ENCODE assay signal across 8 cellular contexts in the genomic region with DNA sequence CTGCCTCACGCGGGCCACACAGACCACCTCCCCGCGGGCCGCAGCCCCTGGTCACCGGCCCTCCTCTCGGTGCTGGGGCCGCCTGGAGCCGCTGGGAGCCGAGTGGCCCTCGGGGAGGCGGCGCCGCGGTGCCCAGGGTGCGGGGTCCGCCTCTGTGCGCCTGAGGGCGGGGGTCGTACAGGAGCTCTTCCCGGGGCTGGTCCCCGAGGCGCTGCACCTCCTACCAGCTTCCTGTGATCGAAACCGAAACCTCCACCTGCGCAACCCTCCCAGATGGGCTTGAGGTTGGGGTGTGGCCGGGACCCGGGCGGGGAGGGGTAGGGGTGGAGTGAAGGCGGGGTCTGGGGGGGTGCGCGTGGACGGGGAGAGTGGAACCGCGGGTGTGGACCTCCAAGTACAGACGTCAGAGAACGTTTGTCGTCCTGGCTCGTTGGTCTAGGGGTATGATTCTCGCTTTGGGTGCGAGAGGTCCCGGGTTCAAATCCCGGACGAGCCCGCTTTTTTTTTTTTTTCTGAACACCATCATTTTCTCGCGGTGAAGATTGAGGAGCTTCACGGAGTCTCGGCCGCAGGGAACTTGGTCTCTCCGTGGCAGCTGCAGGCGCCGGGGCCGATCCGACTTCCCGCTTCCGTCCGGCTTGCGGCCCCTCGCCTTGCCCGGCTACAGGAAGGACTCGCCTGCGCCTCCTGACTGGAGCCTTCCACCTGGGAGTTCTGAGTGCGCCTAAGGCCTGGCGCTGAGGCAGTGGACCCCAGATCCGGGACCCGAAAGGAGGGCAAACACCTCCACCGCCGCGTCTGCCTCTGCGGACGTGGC. TPM values are rescaled to one million over a fixed set of nuclear protein-coding genes. Genes with fewer than 3 reads are reported as not detected.
DNase-seq lines count a peak whose midpoint lies in the region; ATAC-seq, FAIRE-seq and TF ChIP-seq lines count a peak whose summit lies in the region.

No MANE protein-coding gene starts in this region.

- peak overlapping the region; percentile 94 for H3K4me2 ChIP-seq in HepG2 (ENCODE audit: low read depth, low read length)

- POLR2A ChIA-PET in activated CD4-positive, alpha-beta T cell treated with anti-CD3 and anti-CD28 coated beads, Interleukin-2, amount 10 ng/mL, durations not matched to agents 7 days and 5 days (lab: Charles Lee), result interaction anchor here (0.7 to 1.0 kb wide), 2 partner anchors 60 to 194 kb away, joined by 3 to 6 read pairs; no protein-coding TSS in a partner anchor
- POLR2A ChIA-PET in HepG2 (lab: Yijun Ruan, JAX), result interaction anchor here (0.9 to 5.1 kb wide), 16 partner anchors 8 to 242 kb away, joined by 3 to 51 read pairs (median 6); a partner anchor contains a TSS

- TF ChIP-seq RAD21 in HepG2 (CRISPR knock-in tag; IDR thresholded peaks at IDR 0.05), result no peak

- no peaks in the 10 kb centered on the region for H3K9me3 ChIP-seq in HepG2 (ENCODE audit: low read length)

- peak; percentile 59 for DNase-seq in G401 (ENCODE audit: low spot score)
- peak; percentile 47 for DNase-seq in NCI-H510A (lab: John Stamatoyannopoulos, UW)
- peak; percentile 96 for DNase-seq in activated CD4-positive, alpha-beta T cell treated with anti-CD3 and anti-CD28 coated beads, Interleukin-2, amount 10 ng/mL, durations not matched to agents 7 days and 5 days
- DNase-seq in dedifferentiated amniotic fluid mesenchymal stem cell (ENCODE audit: extremely low spot score), result peak; percentile 71
- DNase-seq in HepG2 (ENCODE audit: low spot score), result peak; percentile 87
- DNase-seq in stimulated activated CD4-positive, alpha-beta T cell treated with anti-CD3 and anti-CD28 coated beads, Interleukin-4, amount 100 ng/mL, for 1 hour, result peak; percentile 77

- FAIRE-seq in HepG2 (lab: Jason Lieb, UNC), result no peak

- H3K4me3 ChIP-seq in HepG2 (replicated peaks in 1 of 3; ENCODE audit: insufficient read depth in 1 of 3, low read depth in 2 of 3, low read length in 3 of 3), result peak overlapping the region; percentile 68 to 87 (median 81)

- CTCF ChIA-PET in activated CD4-positive, alpha-beta T cell treated with anti-CD3 and anti-CD28 coated beads, Interleukin-2, amount 10 ng/mL, durations not matched to agents 7 days and 5 days (lab: Charles Lee), result interaction anchor here (0.6 to 3.2 kb wide), 13 partner anchors 9 to 317 kb away, joined by 3 to 20 read pairs (median 5); a partner anchor contains a TSS
- CTCF ChIA-PET in HepG2 (lab: Yijun Ruan, JAX; ENCODE audit: low intra/inter-chr PET ratio, low total read pairs), result interaction anchor here (0.6 kb wide), 1 partner anchor 141 kb away, joined by 3 read pairs; no protein-coding TSS in a partner anchor

- no peaks in the 10 kb centered on the region; a peak in 1 of 5 replicates for H3K27me3 ChIP-seq in HepG2 (ENCODE audit: control insufficient read depth in 1 of 2, insufficient read depth in 2 of 2, low read length in 2 of 2)

- no peak for TF ChIP-seq EP300 in HepG2 (IDR thresholded peaks at IDR 0.05; ENCODE audit: low read depth in 2 of 2, low read length in 2 of 2)
- TF ChIP-seq EP300 in HepG2 (CRISPR knock-in tag; IDR thresholded peaks at IDR 0.05; ENCODE audit: borderline replicate concordance), result no peak; the same call in 1 of the 2 replicates

- peaks cover 46% of the 10 kb centered on the region for H3K4me1 ChIP-seq in HepG2 (ENCODE audit: insufficient read depth, low read length)

- 4% methylated on average over 35 of the region's 72 CpGs for WGBS in HepG2 (ENCODE audit: low lambda C conversion rate)

- peak; percentile 43 to 62; a peak in 3 of 4 replicates for TF ChIP-seq POLR2A in HepG2 (IDR thresholded peaks at IDR 0.05; ENCODE audit: insufficient read depth in 1 of 2, low read depth in 2 of 2, low read length in 2 of 2)

- peaks cover 6% of the 10 kb centered on the region for H3K9me3 Mint-ChIP-seq in activated CD4-positive, alpha-beta T cell treated with anti-CD3 and anti-CD28 coated beads, Interleukin-2, amount 10 ng/mL, durations not matched to agents 7 days and 5 days

- no peaks in the 10 kb centered on the region for H3K36me3 ChIP-seq in HepG2 (replicated peaks in 1 of 2; ENCODE audit: control insufficient read depth in 1 of 2, insufficient read depth in 2 of 2, low read length in 2 of 2)

- H4K20me1 ChIP-seq in HepG2 (ENCODE audit: insufficient read depth, low read length), result no peaks in the 10 kb centered on the region

- H3K79me2 ChIP-seq in HepG2 (ENCODE audit: insufficient read depth, low read length), result no peaks in the 10 kb centered on the region

- H3K36me3 Mint-ChIP-seq in activated CD4-positive, alpha-beta T cell treated with anti-CD3 and anti-CD28 coated beads, Interleukin-2, amount 10 ng/mL, durations not matched to agents 7 days and 5 days (ENCODE audit: low read depth), result peaks cover 11% of the 10 kb centered on the region

- ATAC-seq in HG02870 (IDR thresholded peaks at IDR 0.05; ENCODE audit: unreplicated experiment), result peak; percentile 34
- ATAC-seq in HepG2, result peak; percentile 68
- no peak for ATAC-seq in GM18861 (IDR thresholded peaks at IDR 0.05; ENCODE audit: unreplicated experiment)

- 0 out of 2 replicates have a peak, but pooled peaks have one; percentile 15 for TF ChIP-seq CTCF in HepG2 (CRISPR knock-in tag; IDR thresholded peaks at IDR 0.05)

- H3K4me3 Mint-ChIP-seq in activated CD4-positive, alpha-beta T cell treated with anti-CD3 and anti-CD28 coated beads, Interleukin-2, amount 10 ng/mL, durations not matched to agents 7 days and 5 days, result peak overlapping the region; percentile 88

- peak overlapping the region; percentile 91 for H3K27ac Mint-ChIP-seq in activated CD4-positive, alpha-beta T cell treated with anti-CD3 and anti-CD28 coated beads, Interleukin-2, amount 10 ng/mL, durations not matched to agents 7 days and 5 days

- in situ Hi-C loops in G401 (cut with HindIII; ENCODE audit: low sequenced_read_pairs), result no loop called here
- in situ Hi-C loops in HepG2 (cut with HindIII; ENCODE audit: extremely low pct_ligation_motif_present, low pct_unique_long_range_greater_than_20kb), result no loop called here

- no TSS peak for BruUV-seq in HepG2 (replicated peaks; lab: Mats Ljungman, UMichigan)

- peaks cover 38% of the 10 kb centered on the region for H3K27me3 Mint-ChIP-seq in activated CD4-positive, alpha-beta T cell treated with anti-CD3 and anti-CD28 coated beads, Interleukin-2, amount 10 ng/mL, durations not matched to agents 7 days and 5 days

- peak overlapping the region; percentile 91 for H3K27ac ChIP-seq in HepG2 (ENCODE audit: extremely low read length, insufficient read depth, low read length)

- peak overlapping the region; percentile 78 for H3K9ac ChIP-seq in HepG2 (ENCODE audit: insufficient read depth, low read depth, low read length)

- peaks cover 47% of the 10 kb centered on the region for H3K4me1 Mint-ChIP-seq in activated CD4-positive, alpha-beta T cell treated with anti-CD3 and anti-CD28 coated beads, Interleukin-2, amount 10 ng/mL, durations not matched to agents 7 days and 5 days

- no peak overlapping the region for H2AFZ ChIP-seq in HepG2 (ENCODE audit: low read length)

- intact Hi-C loops in HepG2 (cut with micrococcal nuclease; ENCODE audit: unreplicated experiment), result no loop called here

RNA-seq across cellular contexts. Expression of a gene that starts 23.9 kb away (rescaled TPM):
- 0.31 and 0.61 TPM in 2 replicates for total RNA-seq in G401 (2014; rRNA removed; shearing (Covaris generic))
- 10 to 100 TPM in 1 of 2 experiments, 1 to 10 TPM in 1; 9.9 to 11.1 TPM for total RNA-seq in activated CD4-positive, alpha-beta T cell treated with anti-CD3 and anti-CD28 coated beads, Interleukin-2, amount 10 ng/mL, durations not matched to agents 7 days and 5 days
- 0.97 and 1.2 TPM in 2 replicates for total RNA-seq in HepG2 (2016; rRNA removed; fragmentation: Illumina TruSeq; extraction: Trizol)
- total RNA-seq in HepG2 (2016; cell fraction: cytosol; rRNA removed; fragmentation: Illumina TruSeq; extraction: Trizol; ENCODE audit: low read depth), result 0.51 and 0.71 TPM in 2 replicates
- 0.78 and 0.92 TPM in 2 replicates for total RNA-seq in HepG2 (2016; cell fraction: insoluble cytoplasmic fraction; rRNA removed; fragmentation: Illumina TruSeq; extraction: Trizol)
- total RNA-seq in HepG2 (2016; cell fraction: membrane; rRNA removed; fragmentation: Illumina TruSeq; extraction: Trizol), result 1.7 and 2.6 TPM in 2 replicates
- 0.78 and 1.0 TPM in 2 replicates for total RNA-seq in HepG2 (2016; cell fraction: nucleus; rRNA removed; fragmentation: Illumina TruSeq; extraction: Trizol)
- 0.59 and 0.77 TPM in 2 replicates for polyA plus RNA-seq in HepG2 (2011; rRNA removed)
- polyA plus RNA-seq in HepG2 (2011; cell fraction: cytosol; rRNA removed), result 0.38 and 0.42 TPM in 2 replicates
- 1.5 and 1.7 TPM in 2 replicates for polyA plus RNA-seq in HepG2 (2011; cell fraction: nucleus; rRNA removed)
- 2.8 and 3.3 TPM in 2 replicates for polyA plus RNA-seq in HepG2 (2012)
- 1.4 and 1.9 TPM in 2 replicates for polyA plus RNA-seq in HepG2 (2016; cell fraction: cytosol; fragmentation: Illumina TruSeq; extraction: Trizol; ENCODE audit: low read depth)
- polyA plus RNA-seq in HepG2 (2016; cell fraction: insoluble cytoplasmic fraction; fragmentation: Illumina TruSeq; extraction: Trizol; ENCODE audit: low read depth), result 2.2 and 3.9 TPM in 2 replicates
- 3.0 and 3.5 TPM in 2 replicates for polyA plus RNA-seq in HepG2 (2016; cell fraction: membrane; fragmentation: Illumina TruSeq; extraction: Trizol; ENCODE audit: low read depth)
- polyA plus RNA-seq in HepG2 (2016; cell fraction: nucleus; fragmentation: Illumina TruSeq; extraction: Trizol; ENCODE audit: insufficient read depth, low read depth), result 2.6 and 3.8 TPM in 2 replicates
- polyA minus RNA-seq in HepG2 (2011; rRNA and poly(A)+ RNA removed; ENCODE audit: low replicate concordance), result 1.5 and 2.3 TPM in 2 replicates
- polyA minus RNA-seq in HepG2 (2011; cell fraction: cytosol; rRNA and poly(A)+ RNA removed), result 2.1 and 2.5 TPM in 2 replicates
- 0.26 and 0.50 TPM in 2 replicates for polyA minus RNA-seq in HepG2 (2011; cell fraction: nucleus; rRNA and poly(A)+ RNA removed)

RNA-seq across cellular contexts. Expression of a gene that starts 29.3 kb away (rescaled TPM):
- total RNA-seq in G401 (2014; rRNA removed; shearing (Covaris generic)), result not detected in 2 replicates
- total RNA-seq in activated CD4-positive, alpha-beta T cell treated with anti-CD3 and anti-CD28 coated beads, Interleukin-2, amount 10 ng/mL, durations not matched to agents 7 days and 5 days, result not detected
- total RNA-seq in HepG2 (2016; rRNA removed; fragmentation: Illumina TruSeq; extraction: Trizol), result not detected in 2 replicates
- total RNA-seq in HepG2 (2016; cell fraction: cytosol; rRNA removed; fragmentation: Illumina TruSeq; extraction: Trizol; ENCODE audit: low read depth), result not detected in 2 replicates
- 0.15 TPM in 1 of 2 replicates, not detected in the other for total RNA-seq in HepG2 (2016; cell fraction: insoluble cytoplasmic fraction; rRNA removed; fragmentation: Illumina TruSeq; extraction: Trizol)
- total RNA-seq in HepG2 (2016; cell fraction: membrane; rRNA removed; fragmentation: Illumina TruSeq; extraction: Trizol), result not detected in 2 replicates
- not detected in 2 replicates for total RNA-seq in HepG2 (2016; cell fraction: nucleus; rRNA removed; fragmentation: Illumina TruSeq; extraction: Trizol)
- 0.90 and 0.97 TPM in 2 replicates for polyA plus RNA-seq in HepG2 (2011; rRNA removed)
- polyA plus RNA-seq in HepG2 (2011; cell fraction: cytosol; rRNA removed), result 0.94 and 1.1 TPM in 2 replicates
- polyA plus RNA-seq in HepG2 (2011; cell fraction: nucleus; rRNA removed), result 0.88 and 1.3 TPM in 2 replicates
- 0.25 and 0.40 TPM in 2 replicates for polyA plus RNA-seq in HepG2 (2012)
- not detected in 2 replicates for polyA plus RNA-seq in HepG2 (2016; cell fraction: cytosol; fragmentation: Illumina TruSeq; extraction: Trizol; ENCODE audit: low read depth)
- not detected in 2 replicates for polyA plus RNA-seq in HepG2 (2016; cell fraction: insoluble cytoplasmic fraction; fragmentation: Illumina TruSeq; extraction: Trizol; ENCODE audit: low read depth)
- polyA plus RNA-seq in HepG2 (2016; cell fraction: membrane; fragmentation: Illumina TruSeq; extraction: Trizol; ENCODE audit: low read depth), result not detected in 2 replicates
- 0.53 TPM in 1 of 2 replicates, not detected in the other for polyA plus RNA-seq in HepG2 (2016; cell fraction: nucleus; fragmentation: Illumina TruSeq; extraction: Trizol; ENCODE audit: insufficient read depth, low read depth)
- polyA minus RNA-seq in HepG2 (2011; rRNA and poly(A)+ RNA removed; ENCODE audit: low replicate concordance), result 4.7 and 5.0 TPM in 2 replicates
- 0.69 TPM in 1 of 2 replicates, not detected in the other for polyA minus RNA-seq in HepG2 (2011; cell fraction: cytosol; rRNA and poly(A)+ RNA removed)
- polyA minus RNA-seq in HepG2 (2011; cell fraction: nucleus; rRNA and poly(A)+ RNA removed), result 0.64 TPM in 1 of 2 replicates, not detected in the other

RNA-seq across cellular contexts. Expression of a gene that starts 46.3 kb away (rescaled TPM):
- 21.3 and 27.6 TPM in 2 replicates for total RNA-seq in G401 (2014; rRNA removed; shearing (Covaris generic))
- not detected for total RNA-seq in activated CD4-positive, alpha-beta T cell treated with anti-CD3 and anti-CD28 coated beads, Interleukin-2, amount 10 ng/mL, durations not matched to agents 7 days and 5 days
- total RNA-seq in HepG2 (2016; rRNA removed; fragmentation: Illumina TruSeq; extraction: Trizol), result 6.7 and 10.2 TPM in 2 replicates
- 5.8 and 5.9 TPM in 2 replicates for total RNA-seq in HepG2 (2016; cell fraction: cytosol; rRNA removed; fragmentation: Illumina TruSeq; extraction: Trizol; ENCODE audit: low read depth)
- total RNA-seq in HepG2 (2016; cell fraction: insoluble cytoplasmic fraction; rRNA removed; fragmentation: Illumina TruSeq; extraction: Trizol), result 6.7 and 10.6 TPM in 2 replicates
- 12.3 and 12.5 TPM in 2 replicates for total RNA-seq in HepG2 (2016; cell fraction: membrane; rRNA removed; fragmentation: Illumina TruSeq; extraction: Trizol)
- 5.2 and 5.8 TPM in 2 replicates for total RNA-seq in HepG2 (2016; cell fraction: nucleus; rRNA removed; fragmentation: Illumina TruSeq; extraction: Trizol)
- 5.8 and 6.5 TPM in 2 replicates for polyA plus RNA-seq in HepG2 (2011; rRNA removed)
- 5.0 and 9.9 TPM in 2 replicates for polyA plus RNA-seq in HepG2 (2011; cell fraction: cytosol; rRNA removed)
- 22.3 and 26.1 TPM in 2 replicates for polyA plus RNA-seq in HepG2 (2011; cell fraction: nucleus; rRNA removed)
- 4.5 and 5.5 TPM in 2 replicates for polyA plus RNA-seq in HepG2 (2012)
- polyA plus RNA-seq in HepG2 (2016; cell fraction: cytosol; fragmentation: Illumina TruSeq; extraction: Trizol; ENCODE audit: low read depth), result 6.1 and 6.3 TPM in 2 replicates
- 7.6 and 8.3 TPM in 2 replicates for polyA plus RNA-seq in HepG2 (2016; cell fraction: insoluble cytoplasmic fraction; fragmentation: Illumina TruSeq; extraction: Trizol; ENCODE audit: low read depth)
- 8.5 and 10.4 TPM in 2 replicates for polyA plus RNA-seq in HepG2 (2016; cell fraction: membrane; fragmentation: Illumina TruSeq; extraction: Trizol; ENCODE audit: low read depth)
- polyA plus RNA-seq in HepG2 (2016; cell fraction: nucleus; fragmentation: Illumina TruSeq; extraction: Trizol; ENCODE audit: insufficient read depth, low read depth), result 13.2 and 13.4 TPM in 2 replicates
- 4.4 and 7.4 TPM in 2 replicates for polyA minus RNA-seq in HepG2 (2011; rRNA and poly(A)+ RNA removed; ENCODE audit: low replicate concordance)
- polyA minus RNA-seq in HepG2 (2011; cell fraction: cytosol; rRNA and poly(A)+ RNA removed), result 2.8 and 3.6 TPM in 2 replicates
- 1.4 and 2.7 TPM in 2 replicates for polyA minus RNA-seq in HepG2 (2011; cell fraction: nucleus; rRNA and poly(A)+ RNA removed)

RNA-seq across cellular contexts. Expression of a gene that starts 59.6 kb away (rescaled TPM):
- total RNA-seq in G401 (2014; rRNA removed; shearing (Covaris generic)), result 11.2 and 17.3 TPM in 2 replicates
- total RNA-seq in activated CD4-positive, alpha-beta T cell treated with anti-CD3 and anti-CD28 coated beads, Interleukin-2, amount 10 ng/mL, durations not matched to agents 7 days and 5 days, result under 1 TPM; 0.29 to 0.35 TPM
- total RNA-seq in HepG2 (2016; rRNA removed; fragmentation: Illumina TruSeq; extraction: Trizol), result not detected in 2 replicates
- not detected in 2 replicates for total RNA-seq in HepG2 (2016; cell fraction: cytosol; rRNA removed; fragmentation: Illumina TruSeq; extraction: Trizol; ENCODE audit: low read depth)
- 0.06 TPM in 1 of 2 replicates, not detected in the other for total RNA-seq in HepG2 (2016; cell fraction: insoluble cytoplasmic fraction; rRNA removed; fragmentation: Illumina TruSeq; extraction: Trizol)
- not detected in 2 replicates for total RNA-seq in HepG2 (2016; cell fraction: membrane; rRNA removed; fragmentation: Illumina TruSeq; extraction: Trizol)
- total RNA-seq in HepG2 (2016; cell fraction: nucleus; rRNA removed; fragmentation: Illumina TruSeq; extraction: Trizol), result 0.16 TPM in 1 of 2 replicates, not detected in the other
- not detected in 2 replicates for polyA plus RNA-seq in HepG2 (2011; rRNA removed)
- polyA plus RNA-seq in HepG2 (2011; cell fraction: cytosol; rRNA removed), result 0.04 TPM in 1 of 2 replicates, not detected in the other
- polyA plus RNA-seq in HepG2 (2011; cell fraction: nucleus; rRNA removed), result 0.31 and 0.82 TPM in 2 replicates
- polyA plus RNA-seq in HepG2 (2012), result 0.11 and 0.17 TPM in 2 replicates
- polyA plus RNA-seq in HepG2 (2016; cell fraction: cytosol; fragmentation: Illumina TruSeq; extraction: Trizol; ENCODE audit: low read depth), result not detected in 2 replicates
- 0.16 TPM in 1 of 2 replicates, not detected in the other for polyA plus RNA-seq in HepG2 (2016; cell fraction: insoluble cytoplasmic fraction; fragmentation: Illumina TruSeq; extraction: Trizol; ENCODE audit: low read depth)
- not detected in 2 replicates for polyA plus RNA-seq in HepG2 (2016; cell fraction: membrane; fragmentation: Illumina TruSeq; extraction: Trizol; ENCODE audit: low read depth)
- polyA plus RNA-seq in HepG2 (2016; cell fraction: nucleus; fragmentation: Illumina TruSeq; extraction: Trizol; ENCODE audit: insufficient read depth, low read depth), result not detected in 2 replicates
- not detected in 2 replicates for polyA minus RNA-seq in HepG2 (2011; rRNA and poly(A)+ RNA removed; ENCODE audit: low replicate concordance)
- polyA minus RNA-seq in HepG2 (2011; cell fraction: cytosol; rRNA and poly(A)+ RNA removed), result not detected in 2 replicates
- polyA minus RNA-seq in HepG2 (2011; cell fraction: nucleus; rRNA and poly(A)+ RNA removed), result not detected in 2 replicates

Comparison
In these comparisons a context has a peak if more than half of its experiments do, and no peak if none do; other contexts are left out.
1. RNA of a gene that starts 46.3 kb away (total RNA-seq): 21.3 to 27.6 TPM in G401 and 5.2 to 12.5 TPM in HepG2; not detected in activated CD4-positive, alpha-beta T cell treated with anti-CD3 and anti-CD28 coated beads, Interleukin-2, amount 10 ng/mL, durations not matched to agents 7 days and 5 days; every median in the first group is over 4 times any median in the second.
2. Peak in every context shown above with its lines, with median percentiles within 50 percentile points of each other: DNase-seq.